Comparison of ENCODE assay signal across 8 cellular contexts in the genomic region with DNA sequence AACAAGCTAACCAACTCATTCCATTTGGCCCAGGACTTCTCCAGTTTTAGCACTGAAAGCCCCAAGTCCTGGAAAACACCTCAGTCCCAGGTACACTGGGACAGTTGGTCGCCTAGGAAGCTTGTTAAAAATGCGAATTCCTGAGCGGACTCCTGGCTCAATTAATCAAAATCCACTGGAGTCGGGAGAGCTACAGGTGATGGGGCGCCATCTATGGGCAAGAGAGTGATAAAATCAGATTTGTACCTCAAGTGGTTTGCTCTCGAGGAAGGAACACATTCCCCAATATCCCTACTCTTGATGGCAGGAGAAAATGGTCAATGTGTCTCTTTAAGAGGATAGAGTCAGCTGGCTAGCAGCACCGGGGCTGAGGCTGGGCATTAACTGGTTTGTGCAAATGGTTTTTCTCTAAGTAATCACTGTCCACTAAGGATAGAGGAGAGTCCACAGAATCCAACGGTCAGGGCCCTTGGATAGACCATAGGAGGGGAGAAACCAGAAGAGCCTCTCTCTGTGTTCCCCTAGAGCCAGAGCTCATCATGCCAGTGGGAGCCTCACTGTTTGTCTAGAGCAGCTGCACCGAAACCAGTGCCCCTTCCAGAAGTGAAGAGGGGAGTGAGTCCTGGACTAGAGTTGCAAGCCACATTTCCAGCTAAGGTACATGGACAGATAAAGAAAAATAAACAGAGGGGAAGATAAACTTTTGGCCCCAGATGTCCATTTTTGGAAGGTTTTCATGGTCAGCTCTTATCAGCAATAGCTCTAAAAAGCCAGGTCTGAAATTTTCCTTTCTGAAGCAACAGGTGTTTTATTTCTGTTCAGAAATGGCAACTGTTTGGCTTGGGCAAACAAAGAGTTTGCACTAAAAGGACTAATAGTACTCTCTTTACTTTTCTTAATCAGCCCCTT.
DNase-seq lines count a peak whose midpoint lies in the region; ATAC-seq and TF ChIP-seq lines count a peak whose summit lies in the region.

No MANE protein-coding gene starts in this region.

- H3K4me1 Mint-ChIP-seq in activated CD8-positive, alpha-beta memory T cell treated with anti-CD3 and anti-CD28 coated beads, Interleukin-2, amount 10 ng/mL, durations not matched to agents 7 days and 5 days = peaks cover 21% of the 10 kb centered on the region
- H3K4me1 Mint-ChIP-seq in natural killer cell = peaks cover 11% of the 10 kb centered on the region in 2 donors

- WGBS in transverse colon (ENCODE audit: low coverage in 1 of 2), 2 donors = 14 to 20% methylated on average over 4 to 9 of the region's 9 CpGs

- ATAC-seq in activated CD8-positive, alpha-beta memory T cell treated with anti-CD3 and anti-CD28 coated beads, Interleukin-2, amount 10 ng/mL, durations not matched to agents 7 days and 5 days = no peak
- ATAC-seq in natural killer cell (peak in 2 of 3 donors; percentile 33 to 46), HG02623 (IDR thresholded peaks at IDR 0.05; ENCODE audit: unreplicated experiment) (no peak)

- no peak for TF ChIP-seq EP300 in transverse colon (IDR thresholded peaks at IDR 0.05; ENCODE audit: low read depth)

- in situ Hi-C loops in transverse colon (cut with MboI; ENCODE audit: low pct_ligation_motif_present in 1 of 4, low pct_unique_long_range_greater_than_20kb in 1 of 4, low sequenced_read_pairs in 3 of 4) = loop anchor here in 2 of 4 donors (10.0 kb wide), 2 partner anchors 220 to 230 kb away; no protein-coding TSS in a partner anchor

- H3K27ac Mint-ChIP-seq in activated CD8-positive, alpha-beta memory T cell treated with anti-CD3 and anti-CD28 coated beads, Interleukin-2, amount 10 ng/mL, durations not matched to agents 7 days and 5 days = no peak overlapping the region
- H3K27ac Mint-ChIP-seq in natural killer cell = no peak overlapping the region

- H3K27me3 ChIP-seq in transverse colon = no peaks in the 10 kb centered on the region

- H3K4me3 Mint-ChIP-seq in activated CD8-positive, alpha-beta memory T cell treated with anti-CD3 and anti-CD28 coated beads, Interleukin-2, amount 10 ng/mL, durations not matched to agents 7 days and 5 days = no peak overlapping the region
- no peak overlapping the region for H3K4me3 Mint-ChIP-seq in natural killer cell

- H3K9me3 ChIP-seq in transverse colon = no peaks in the 10 kb centered on the region

- H3K27me3 Mint-ChIP-seq in activated CD8-positive, alpha-beta memory T cell treated with anti-CD3 and anti-CD28 coated beads, Interleukin-2, amount 10 ng/mL, durations not matched to agents 7 days and 5 days = peaks cover 35% of the 10 kb centered on the region
- H3K27me3 Mint-ChIP-seq in natural killer cell (ENCODE audit: low read depth in 2 of 2) = peaks cover 35 to 66% of the 10 kb centered on the region in 2 donors

- H3K9me3 Mint-ChIP-seq in activated CD8-positive, alpha-beta memory T cell treated with anti-CD3 and anti-CD28 coated beads, Interleukin-2, amount 10 ng/mL, durations not matched to agents 7 days and 5 days (ENCODE audit: low read depth) = no peaks in the 10 kb centered on the region
- H3K9me3 Mint-ChIP-seq in natural killer cell = no peaks in the 10 kb centered on the region

- H3K4me1 ChIP-seq in transverse colon = peaks cover 3 to 39% (median 20%) of the 10 kb centered on the region in 4 donors

- CTCF ChIA-PET in activated CD8-positive, alpha-beta memory T cell treated with anti-CD3 and anti-CD28 coated beads, Interleukin-2, amount 10 ng/mL, durations not matched to agents 7 days and 5 days (lab: Charles Lee) = interaction anchor here (0.6 to 11.2 kb wide), 55 partner anchors 11 to 626 kb away, joined by 3 to 261 read pairs (median 5); no protein-coding TSS in a partner anchor

- no peaks in the 10 kb centered on the region for H3K36me3 Mint-ChIP-seq in activated CD8-positive, alpha-beta memory T cell treated with anti-CD3 and anti-CD28 coated beads, Interleukin-2, amount 10 ng/mL, durations not matched to agents 7 days and 5 days
- H3K36me3 Mint-ChIP-seq in natural killer cell = no peaks in the 10 kb centered on the region

- H3K36me3 ChIP-seq in transverse colon = no peaks in the 10 kb centered on the region

- H3K4me3 ChIP-seq in fibroblast of mammary gland (ENCODE audit: control insufficient read depth, low read depth, low read length) (peak overlapping the region; percentile 19), transverse colon (peak overlapping the region in 1 of 4 donors; percentile 25)

- DNase-seq in HCEC 1CT (peak; percentile 63), NCI-H774 (lab: John Stamatoyannopoulos, UW) (peak; percentile 66), fibroblast of mammary gland (ENCODE audit: low read depth) (peak; percentile 63), natural killer cell (no peak), transverse colon (peak; percentile 73)
- DNase-seq in activated CD8-positive, alpha-beta memory T cell treated with anti-CD3 and anti-CD28 coated beads, Interleukin-2, amount 10 ng/mL, durations not matched to agents 7 days and 5 days = peak; percentile 64

- TF ChIP-seq CTCF in C4-2B (conservative IDR thresholded peaks at IDR 0.05) (peak; percentile 93), fibroblast of mammary gland (conservative IDR thresholded peaks at IDR 0.05; ENCODE audit: control insufficient read depth, insufficient read depth, low read depth, low read length) (peak; percentile 81), natural killer cell (IDR thresholded peaks at IDR 0.05) (peak; percentile 75), transverse colon (IDR thresholded peaks at IDR 0.05) (peak; percentile 70 to 84 (median 77))

- TF ChIP-seq POLR2A in transverse colon (IDR thresholded peaks at IDR 0.05) = no peak

- H3K27ac ChIP-seq in C4-2B (no peak overlapping the region), transverse colon (peak overlapping the region; percentile 20 to 70 (median 60))

- intact Hi-C loops in natural killer cell (cut with micrococcal nuclease) = loop anchor here (1.0 to 5.0 kb wide), 2 partner anchors 82 to 219 kb away; no protein-coding TSS in a partner anchor
- intact Hi-C loops in transverse colon (cut with DNase I; ENCODE audit: low total_unique reads) = loop anchor here (10.0 kb wide), 1 partner anchor 150 kb away; a partner anchor contains a TSS

Comparison
In these comparisons a context has a peak if more than half of its experiments do, and no peak if none do; other contexts are left out.
1. ATAC-seq: peak in natural killer cell (2 of 3); none in activated CD8-positive, alpha-beta memory T cell treated with anti-CD3 and anti-CD28 coated beads, Interleukin-2, amount 10 ng/mL, durations not matched to agents 7 days and 5 days (single experiment) and HG02623 (single experiment).
2. Peak in every context shown above with its lines, with median percentiles within 50 percentile points of each other: CTCF ChIP-seq.